Comparison of ENCODE assay signal across 1 cellular context in genomic region chr14:45253070-45253753, GRCh38.
A peak's percentile ranks its signal among the peaks of the same experiment; 100 is the strongest.
TF ChIP-seq lines count a peak whose summit lies in the region.

Gene MIS18BP1, minus strand, starts transcription at chr14:45253202. Its CDS starts 5,916 bp downstream, at chr14:45247286.

TF ChIP-seq in K562, 482 proteins besides CTCF, POLR2A, EP300 and RAD21 (continued from another document and continues in another):
- TF ChIP-seq ZNF407 (IDR thresholded peaks at IDR 0.05; ENCODE audit: low read depth), result peak; percentile 81
- TF ChIP-seq SMC3 (conservative IDR thresholded peaks at IDR 0.05; ENCODE audit: insufficient read depth, low read depth, low read length), result no peak
- peak; percentile 92 for TF ChIP-seq POLR2G (IDR thresholded peaks at IDR 0.05; ENCODE audit: low read depth, low read length)
- no peak for TF ChIP-seq DMBX1 (CRISPR knock-in tag; IDR thresholded peaks at IDR 0.05; ENCODE audit: borderline replicate concordance)
- no peak for TF ChIP-seq FOXA3 (CRISPR knock-in tag; conservative IDR thresholded peaks at IDR 0.05 in 1 of 2, IDR thresholded peaks at IDR 0.05 in 1 of 2)
- TF ChIP-seq NR3C1 (CRISPR knock-in tag; IDR thresholded peaks at IDR 0.05), result no peak
- no peak for TF ChIP-seq FOXP4 (CRISPR knock-in tag; IDR thresholded peaks at IDR 0.05; ENCODE audit: borderline replicate concordance)
- TF ChIP-seq CHD4 (IDR thresholded peaks at IDR 0.05; ENCODE audit: insufficient read depth, insufficient replicate concordance, low read depth, low read length, poor library complexity, severe bottlenecking), result no peak
- no peak for TF ChIP-seq NFATC3 (IDR thresholded peaks at IDR 0.05)
- TF ChIP-seq RFX1 (IDR thresholded peaks at IDR 0.05), result no peak
- peak; percentile 75 for TF ChIP-seq MGA (IDR thresholded peaks at IDR 0.05)
- TF ChIP-seq GATAD2B (IDR thresholded peaks at IDR 0.05; ENCODE audit: borderline replicate concordance), result peak; percentile 85; the same call in 1 of the 2 replicates
- TF ChIP-seq ELK3 (CRISPR knock-in tag; IDR thresholded peaks at IDR 0.05), result no peak
- peak; percentile 67 for TF ChIP-seq TFAP4 (CRISPR knock-in tag; IDR thresholded peaks at IDR 0.05; ENCODE audit: borderline replicate concordance)
- TF ChIP-seq ZFP1 (CRISPR knock-in tag; IDR thresholded peaks at IDR 0.05), result no peak
- TF ChIP-seq BCOR (IDR thresholded peaks at IDR 0.05), result no peak
- no peak for TF ChIP-seq HDAC3 (IDR thresholded peaks at IDR 0.05; ENCODE audit: borderline replicate concordance, partially characterized antibody)
- no peak for TF ChIP-seq NR1H2 (CRISPR knock-in tag; IDR thresholded peaks at IDR 0.05)
- no peak for TF ChIP-seq THAP7 (CRISPR knock-in tag; IDR thresholded peaks at IDR 0.05)
- TF ChIP-seq ZNF197 (CRISPR knock-in tag; IDR thresholded peaks at IDR 0.05; ENCODE audit: low read depth), result no peak
- TF ChIP-seq COPS2 (conservative IDR thresholded peaks at IDR 0.05), result no peak
- TF ChIP-seq BDP1 (IDR thresholded peaks at IDR 0.05; ENCODE audit: insufficient read depth, insufficient read length), result no peak
- no peak for TF ChIP-seq ZNF3 (CRISPR knock-in tag; IDR thresholded peaks at IDR 0.05)
- TF ChIP-seq ZBTB9 (CRISPR knock-in tag; IDR thresholded peaks at IDR 0.05), result 0 out of 2 replicates have a peak, but pooled peaks have one; percentile 47
- TF ChIP-seq GABPB2 (CRISPR knock-in tag; conservative IDR thresholded peaks at IDR 0.05), result no peak
- no peak for TF ChIP-seq ZNF239 (CRISPR knock-in tag; IDR thresholded peaks at IDR 0.05)
